18 cellular contexts compared by ENCODE assay signal in the genomic region with DNA sequence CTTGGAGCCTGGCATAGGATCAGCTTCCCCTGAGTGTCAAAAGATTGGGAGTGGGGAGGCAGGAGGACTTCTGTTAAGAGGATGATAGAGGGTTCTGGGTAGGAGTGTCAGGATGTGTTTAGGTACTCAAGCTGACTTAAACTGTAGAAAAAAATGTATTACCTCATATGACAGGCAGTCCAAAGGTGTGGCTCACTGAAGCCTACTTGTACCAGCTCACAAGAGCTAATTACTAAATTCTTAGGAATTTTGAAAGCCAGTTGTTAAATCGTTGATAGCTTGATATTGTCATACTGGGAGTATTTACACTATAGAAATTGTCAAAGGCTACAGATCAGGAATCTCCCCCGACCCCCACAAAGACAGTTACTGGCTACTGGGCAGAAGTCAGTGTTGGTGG.
"Had no signal": no experiment of that assay in that cellular context is flagged by ENCODE, and none has a peak within 500 bp of the region (broad histone marks: within the 10 kb centered on the region; RNA-seq: fewer than 3 reads in every experiment).

No MANE protein-coding gene starts in this region.

- H3K27ac ChIP-seq: colonic mucosa, heart right ventricle, transverse colon, WERI-Rb-1 had no signal

- H3K4me3 Mint-ChIP-seq: activated CD8-positive, alpha-beta T cell treated with anti-CD3 and anti-CD28 coated beads for 36 hours; activated T-cell treated with anti-CD3 and anti-CD28 coated beads, Interleukin-2, amount 50 U/mL, for 4 hours; natural killer cell treated with Interleukin-12 subunit alpha and Interleukin-12 subunit beta and Interleukin-15 and Interleukin-18, amount 100 ng/mL, for 72 hours; T-helper 1 cell treated with Interleukin-12 subunit alpha and Interleukin-12 subunit beta and Interleukin-4 antibody, amounts not matched to agents 30 μg/mL and 1 μg/mL, for 36 hours had no signal

- DNase-seq: activated CD4-positive, alpha-beta T cell treated with anti-CD3 and anti-CD28 coated beads for 4 hours; activated CD8-positive, alpha-beta T cell treated with anti-CD3 and anti-CD28 coated beads for 36 hours; activated gamma-delta T cell; activated T-cell treated with anti-CD3 and anti-CD28 coated beads, Interleukin-2, amount 50 U/mL, for 4 hours; colonic mucosa; foreskin melanocyte; heart right ventricle; mesendoderm; right cardiac atrium; small intestine; stimulated activated CD4-positive, alpha-beta T cell treated with anti-CD3 and anti-CD28 coated beads, Interleukin-4, amount 100 ng/mL, for 24 hours; stimulated activated naive CD4-positive, alpha-beta T cell treated with Interleukin-2 at 50 U/mL for 16 hours; transverse colon; WERI-Rb-1 had no signal

- H3K4me1 ChIP-seq: colonic mucosa, transverse colon had no signal

- H3K36me3 ChIP-seq: colonic mucosa, WERI-Rb-1 had no signal

- ATAC-seq: activated CD8-positive, alpha-beta T cell treated with anti-CD3 and anti-CD28 coated beads for 36 hours; activated naive CD4-positive, alpha-beta T cell treated with anti-CD3 and anti-CD28 coated beads, Interleukin-2, amount 50 U/mL, for 72 hours; activated T-cell treated with anti-CD3 and anti-CD28 coated beads, Interleukin-2, amount 50 U/mL, for 4 hours; heart right ventricle; left lobe of liver; natural killer cell treated with Interleukin-12 subunit alpha and Interleukin-12 subunit beta and Interleukin-15 and Interleukin-18, amount 100 ng/mL, for 72 hours; right cardiac atrium had no signal

- H3K27me3 Mint-ChIP-seq: activated CD8-positive, alpha-beta T cell treated with anti-CD3 and anti-CD28 coated beads for 36 hours; natural killer cell treated with Interleukin-12 subunit alpha and Interleukin-12 subunit beta and Interleukin-15 and Interleukin-18, amount 100 ng/mL, for 72 hours had no signal

- H3K27me3 ChIP-seq: colonic mucosa, heart right ventricle, transverse colon had no signal

- H3K27ac Mint-ChIP-seq: activated CD8-positive, alpha-beta T cell treated with anti-CD3 and anti-CD28 coated beads for 36 hours; natural killer cell treated with Interleukin-12 subunit alpha and Interleukin-12 subunit beta and Interleukin-15 and Interleukin-18, amount 100 ng/mL, for 72 hours; T-helper 1 cell treated with Interleukin-12 subunit alpha and Interleukin-12 subunit beta and Interleukin-4 antibody, amounts not matched to agents 30 μg/mL and 1 μg/mL, for 36 hours had no signal

- FAIRE-seq: small intestine had no signal

- H3K4me3 ChIP-seq: colonic mucosa, heart right ventricle, transverse colon had no signal

- H3K9me3 Mint-ChIP-seq: activated T-cell treated with anti-CD3 and anti-CD28 coated beads, Interleukin-2, amount 50 U/mL, for 4 hours; natural killer cell treated with Interleukin-12 subunit alpha and Interleukin-12 subunit beta and Interleukin-15 and Interleukin-18, amount 100 ng/mL, for 72 hours had no signal

- H3K9me3 ChIP-seq: colonic mucosa, transverse colon had no signal
